In the genomic region with DNA sequence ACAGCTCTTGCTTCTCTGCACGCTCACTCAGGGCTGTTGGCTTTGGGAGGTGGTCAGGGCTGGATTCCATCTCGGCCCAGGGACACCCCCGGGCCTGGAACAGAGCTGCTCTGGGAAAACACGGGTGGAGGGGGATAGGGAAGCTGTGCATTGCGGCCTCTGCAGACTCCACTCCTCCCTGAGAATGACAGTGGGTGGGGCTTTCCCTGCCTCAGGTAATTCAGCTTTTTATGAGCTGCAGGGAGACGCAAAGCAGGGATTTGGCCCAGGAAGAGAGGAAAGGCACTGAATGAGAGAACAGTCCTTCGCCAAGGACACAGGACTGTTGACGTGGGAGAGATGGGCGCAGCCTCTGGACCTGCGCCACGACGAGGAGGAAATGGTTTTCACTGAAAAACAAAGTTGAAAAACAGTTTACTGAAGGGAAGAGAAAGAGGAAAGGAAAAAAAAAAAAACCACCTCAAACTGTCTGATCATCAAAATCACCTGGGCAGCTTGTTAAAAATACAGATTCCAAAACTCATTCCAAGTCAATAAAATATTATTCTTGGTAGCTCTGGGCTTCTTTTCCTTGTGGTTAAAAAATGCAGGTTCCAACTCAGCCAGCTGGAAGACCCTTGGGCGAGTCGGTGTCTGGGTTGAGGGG, we compare ENCODE assay signal across 12 cellular contexts.
DNase-seq lines count a peak whose midpoint lies in the region; ATAC-seq and TF ChIP-seq lines count a peak whose summit lies in the region.
"Had no signal": no experiment of that assay in that cellular context is flagged by ENCODE, and none has a peak within 500 bp of the region (broad histone marks: within the 10 kb centered on the region; RNA-seq: fewer than 3 reads in every experiment).

No MANE protein-coding gene starts in this region.

- no peaks in the 10 kb centered on the region for H3K36me3 Mint-ChIP-seq in progenitor cell of endocrine pancreas (ENCODE audit: insufficient read depth)
- H3K36me3 Mint-ChIP-seq in activated T-cell treated with anti-CD3 and anti-CD28 coated beads, Interleukin-2, amount 50 U/mL, for 72 hours (ENCODE audit: insufficient read depth in 2 of 2) = no peaks in the 10 kb centered on the region
- H3K36me3 Mint-ChIP-seq: naive B cell had no signal

- H3K9me3 Mint-ChIP-seq in progenitor cell of endocrine pancreas (ENCODE audit: low read depth) = no peaks in the 10 kb centered on the region
- H3K9me3 Mint-ChIP-seq in activated T-cell treated with anti-CD3 and anti-CD28 coated beads, Interleukin-2, amount 50 U/mL, for 72 hours = no peaks in the 10 kb centered on the region
- H3K9me3 Mint-ChIP-seq: naive B cell had no signal

- DNase-seq in EH (ENCODE audit: low read depth) (peak; percentile 31), caudate nucleus (lab: John Stamatoyannopoulos, UW) (no peak), left colon (peak; percentile 77 to 89), sciatic nerve (ENCODE audit: low spot score) (peak; percentile 82), progenitor cell of endocrine pancreas (ENCODE audit: low spot score, unreplicated experiment) (no peak), cerebellar nuclear complex (lab: John Stamatoyannopoulos, UW) (no peak)
- no peak for DNase-seq in activated T-cell treated with anti-CD3 and anti-CD28 coated beads, Interleukin-2, amount 50 U/mL, for 72 hours
- DNase-seq: erythroblast, naive B cell, NCI-H1105, OCI-M1 had no signal

- H3K27ac Mint-ChIP-seq in progenitor cell of endocrine pancreas = no peak overlapping the region
- no peak overlapping the region for H3K27ac Mint-ChIP-seq in activated T-cell treated with anti-CD3 and anti-CD28 coated beads, Interleukin-2, amount 50 U/mL, for 72 hours

- no peak for TF ChIP-seq CTCF in progenitor cell of endocrine pancreas (IDR thresholded peaks at IDR 0.05; ENCODE audit: unreplicated experiment)

- H3K27ac ChIP-seq in caudate nucleus (ENCODE audit: low read depth, low read length) = peak overlapping the region; percentile 26

- H3K4me3 Mint-ChIP-seq in progenitor cell of endocrine pancreas (ENCODE audit: low read depth) = no peak overlapping the region
- H3K4me3 Mint-ChIP-seq in activated T-cell treated with anti-CD3 and anti-CD28 coated beads, Interleukin-2, amount 50 U/mL, for 72 hours = peak overlapping the region in 1 of 2 donors; percentile 39
- H3K4me3 Mint-ChIP-seq: naive B cell had no signal

- intact Hi-C loops in left colon (cut with DNase I, micrococcal nuclease) = no loop called here
- intact Hi-C loops in sciatic nerve (cut with DNase I) = no loop called here

- peak; percentile 94 for ATAC-seq in left colon
- peak; percentile 93 for ATAC-seq in sciatic nerve
- ATAC-seq in activated T-cell treated with anti-CD3 and anti-CD28 coated beads, Interleukin-2, amount 50 U/mL, for 72 hours (replicated peaks in 1 of 2) = no peak
- ATAC-seq in GM19452 (IDR thresholded peaks at IDR 0.05; ENCODE audit: unreplicated experiment) = no peak

- H3K27me3 Mint-ChIP-seq in progenitor cell of endocrine pancreas = peaks cover 2% of the 10 kb centered on the region
- no peaks in the 10 kb centered on the region for H3K27me3 Mint-ChIP-seq in activated T-cell treated with anti-CD3 and anti-CD28 coated beads, Interleukin-2, amount 50 U/mL, for 72 hours (ENCODE audit: low read depth)
- H3K27me3 Mint-ChIP-seq: naive B cell had no signal

- H3K4me1 Mint-ChIP-seq in progenitor cell of endocrine pancreas (ENCODE audit: low read depth) = peaks cover 5% of the 10 kb centered on the region
- H3K4me1 Mint-ChIP-seq in activated T-cell treated with anti-CD3 and anti-CD28 coated beads, Interleukin-2, amount 50 U/mL, for 72 hours (ENCODE audit: low read depth) = peaks cover 12% of the 10 kb centered on the region
- H3K4me1 Mint-ChIP-seq: naive B cell had no signal

Comparison
In these comparisons a context has a peak if more than half of its experiments do, and no peak if none do; other contexts are left out.
1. DNase-seq: peak in EH (single experiment), left colon (2 of 2) and sciatic nerve (single experiment); none in caudate nucleus (0 of 61), progenitor cell of endocrine pancreas (single experiment), activated T-cell treated with anti-CD3 and anti-CD28 coated beads, Interleukin-2, amount 50 U/mL, for 72 hours (0 of 2) and cerebellar nuclear complex (0 of 2).
2. ATAC-seq: peak in left colon (single experiment) and sciatic nerve (single experiment); none in activated T-cell treated with anti-CD3 and anti-CD28 coated beads, Interleukin-2, amount 50 U/mL, for 72 hours (0 of 2) and GM19452 (single experiment).